In genomic region chr1:161086457-161086856, GRCh38 we compare ENCODE assay signal across 1 cellular context.
TF ChIP-seq lines count a peak whose summit lies in the region.

No MANE protein-coding gene starts in this region.

TF ChIP-seq in HCT116, 20 proteins besides CTCF, POLR2A, EP300 and RAD21:
- TF ChIP-seq ZNF274 (IDR thresholded peaks at IDR 0.05; ENCODE audit: low read depth, low read length) = no peak
- TF ChIP-seq SRF (IDR thresholded peaks at IDR 0.05; ENCODE audit: low read depth) = no peak
- TF ChIP-seq YY1 (IDR thresholded peaks at IDR 0.05; ENCODE audit: extremely low read depth, insufficient replicate concordance, low read depth, low read length) = no peak
- TF ChIP-seq CBX3 (IDR thresholded peaks at IDR 0.05; ENCODE audit: low read depth) = no peak
- no peak for TF ChIP-seq SP1 (IDR thresholded peaks at IDR 0.05; ENCODE audit: low read depth)
- no peak for TF ChIP-seq ELF1 (IDR thresholded peaks at IDR 0.05; ENCODE audit: borderline replicate concordance, low read depth)
- no peak for TF ChIP-seq REST (IDR thresholded peaks at IDR 0.05; ENCODE audit: low read depth)
- TF ChIP-seq EGR1 (IDR thresholded peaks at IDR 0.05; ENCODE audit: low read depth) = no peak
- TF ChIP-seq ATF3 (IDR thresholded peaks at IDR 0.05) = no peak
- TF ChIP-seq MAX (IDR thresholded peaks at IDR 0.05) = no peak
- no peak for TF ChIP-seq ZFX (IDR thresholded peaks at IDR 0.05)
- no peak for TF ChIP-seq CEBPB (IDR thresholded peaks at IDR 0.05; ENCODE audit: low read depth)
- no peak for TF ChIP-seq EZH2 (IDR thresholded peaks at IDR 0.05)
- TF ChIP-seq SIN3A (IDR thresholded peaks at IDR 0.05; ENCODE audit: low read depth) = no peak
- TF ChIP-seq FOSL1 (IDR thresholded peaks at IDR 0.05; ENCODE audit: low read depth) = no peak
- TF ChIP-seq, protein P1, sequence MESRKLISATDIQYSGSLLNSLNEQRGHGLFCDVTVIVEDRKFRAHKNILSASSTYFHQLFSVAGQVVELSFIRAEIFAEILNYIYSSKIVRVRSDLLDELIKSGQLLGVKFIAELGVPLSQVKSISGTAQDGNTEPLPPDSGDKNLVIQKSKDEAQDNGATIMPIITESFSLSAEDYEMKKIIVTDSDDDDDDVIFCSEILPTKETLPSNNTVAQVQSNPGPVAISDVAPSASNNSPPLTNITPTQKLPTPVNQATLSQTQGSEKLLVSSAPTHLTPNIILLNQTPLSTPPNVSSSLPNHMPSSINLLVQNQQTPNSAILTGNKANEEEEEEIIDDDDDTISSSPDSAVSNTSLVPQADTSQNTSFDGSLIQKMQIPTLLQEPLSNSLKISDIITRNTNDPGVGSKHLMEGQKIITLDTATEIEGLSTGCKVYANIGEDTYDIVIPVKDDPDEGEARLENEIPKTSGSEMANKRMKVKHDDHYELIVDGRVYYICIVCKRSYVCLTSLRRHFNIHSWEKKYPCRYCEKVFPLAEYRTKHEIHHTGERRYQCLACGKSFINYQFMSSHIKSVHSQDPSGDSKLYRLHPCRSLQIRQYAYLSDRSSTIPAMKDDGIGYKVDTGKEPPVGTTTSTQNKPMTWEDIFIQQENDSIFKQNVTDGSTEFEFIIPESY (IDR thresholded peaks at IDR 0.05; ENCODE audit: extremely low read depth, insufficient replicate concordance, low read length) = no peak
- no peak for TF ChIP-seq JUND (IDR thresholded peaks at IDR 0.05)
- no peak for TF ChIP-seq POLR2AphosphoS5 (IDR thresholded peaks at IDR 0.05; ENCODE audit: low read depth, low read length)
- no peak for TF ChIP-seq TCF7L2 (IDR thresholded peaks at IDR 0.05; ENCODE audit: borderline replicate concordance, extremely low read depth, insufficient read depth, insufficient read length)
TF ChIP-seq in HCT116: peak in this region for 0.
